In genomic region chr12:120457133-120457532, GRCh38 we compare ENCODE assay signal across 1 cellular context.
TF ChIP-seq lines count a peak whose summit lies in the region.

No MANE protein-coding gene starts in this region.

TF ChIP-seq in HepG2, 621 proteins besides CTCF, POLR2A, EP300 and RAD21:
- TF ChIP-seq STAG1 (CRISPR knock-in tag; IDR thresholded peaks at IDR 0.05) (peak; percentile 40), DRAP1 (CRISPR knock-in tag; IDR thresholded peaks at IDR 0.05) (no peak), ZKSCAN8 (CRISPR knock-in tag; IDR thresholded peaks at IDR 0.05; ENCODE audit: borderline replicate concordance) (0 out of 2 replicates have a peak, but pooled peaks have one; percentile 35), ZNF597 (CRISPR knock-in tag; IDR thresholded peaks at IDR 0.05) (no peak), RBFOX2 (IDR thresholded peaks at IDR 0.05; ENCODE audit: low read depth, low read length) (peak; percentile 37; the same call in 1 of the 2 replicates), TEAD3 (CRISPR knock-in tag; optimal IDR thresholded peaks at IDR 0.05; ENCODE audit: borderline replicate concordance) (peak; percentile 24), JARID2 (CRISPR knock-in tag; IDR thresholded peaks at IDR 0.05; ENCODE audit: insufficient replicate concordance) (no peak), ZFP37 (CRISPR knock-in tag; IDR thresholded peaks at IDR 0.05; ENCODE audit: borderline replicate concordance) (no peak), RBM22 (optimal IDR thresholded peaks at IDR 0.05; ENCODE audit: low read length) (peak; percentile 66), ATF7 (IDR thresholded peaks at IDR 0.05) (no peak), ATF7 (CRISPR knock-in tag; IDR thresholded peaks at IDR 0.05) (no peak), POLR2G (IDR thresholded peaks at IDR 0.05; ENCODE audit: low read depth, low read length) (0 out of 2 replicates have a peak, but pooled peaks have one; percentile 52), ARID5B (CRISPR knock-in tag; IDR thresholded peaks at IDR 0.05) (no peak), ZNF253 (CRISPR knock-in tag; IDR thresholded peaks at IDR 0.05; ENCODE audit: borderline replicate concordance) (no peak), ZNF607 (CRISPR knock-in tag; IDR thresholded peaks at IDR 0.05; ENCODE audit: borderline replicate concordance) (no peak)
TF ChIP-seq in HepG2: peak in this region for 6.
